14 cellular contexts compared by ENCODE assay signal in the genomic region with DNA sequence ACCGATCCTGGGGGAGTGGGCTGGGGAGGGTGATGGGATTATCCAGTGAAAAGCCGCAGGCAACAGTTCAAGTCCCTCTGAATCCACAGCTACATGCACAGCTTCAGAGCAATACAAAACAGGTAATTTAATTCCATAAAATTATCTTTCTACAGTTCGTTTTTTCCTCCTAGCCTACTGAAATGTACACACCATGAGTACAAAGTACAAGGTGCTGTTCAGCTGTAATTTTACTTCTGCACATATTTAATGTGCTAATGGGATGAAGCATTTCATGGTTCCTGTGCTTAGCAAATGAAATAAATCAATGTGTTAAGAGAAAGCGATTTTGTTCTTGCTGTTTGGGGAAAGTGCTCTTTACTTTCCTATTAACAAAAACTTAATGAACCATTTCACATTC.
"Had no signal": no experiment of that assay in that cellular context is flagged by ENCODE, and none has a peak within 500 bp of the region (broad histone marks: within the 10 kb centered on the region; RNA-seq: fewer than 3 reads in every experiment).

No MANE protein-coding gene starts in this region.

- H3K4me3 ChIP-seq: body of pancreas, coronary artery, lung, sigmoid colon, thoracic aorta had no signal

- H3K27ac ChIP-seq: body of pancreas, coronary artery, foreskin keratinocyte, parathyroid adenoma, sigmoid colon, thoracic aorta had no signal

- H3K79me2 ChIP-seq: parathyroid adenoma had no signal

- DNase-seq: activated B cell treated with CpG ODN at 0.5 μM for 24 hours; activated CD4-positive, alpha-beta T cell treated with anti-CD3 and anti-CD28 coated beads for 48 hours; activated gamma-delta T cell treated with Interleukin-2 at 50 U/mL for 16 hours; amniotic stem cell; body of pancreas; foreskin keratinocyte; glutamatergic neuron; naive B cell; sigmoid colon; stimulated activated CD4-positive, alpha-beta T cell treated with anti-CD3 and anti-CD28 coated beads, Interleukin-12 subunit alpha, Interleukin-12 subunit beta, amount 100 ng/mL, for 4 hours had no signal

- H3K9ac ChIP-seq: parathyroid adenoma had no signal

- H3K4me1 ChIP-seq: foreskin keratinocyte, parathyroid adenoma, sigmoid colon had no signal

- H3K27me3 ChIP-seq: body of pancreas, foreskin keratinocyte, sigmoid colon had no signal

- H3K36me3 ChIP-seq: sigmoid colon, thoracic aorta had no signal

- H3K9me3 ChIP-seq: body of pancreas, sigmoid colon, thoracic aorta had no signal

- H2AFZ ChIP-seq: parathyroid adenoma had no signal
